21 cellular contexts compared by ENCODE assay signal in genomic region chr1:15654091-15654690, GRCh38. TPM values are rescaled to one million over a fixed set of nuclear protein-coding genes. Genes with fewer than 3 reads are reported as not detected.
DNase-seq lines count a peak whose midpoint lies in the region; ATAC-seq and TF ChIP-seq lines count a peak whose summit lies in the region.
"Had no signal": no experiment of that assay in that cellular context is flagged by ENCODE, and none has a peak within 500 bp of the region (broad histone marks: within the 10 kb centered on the region; RNA-seq: fewer than 3 reads in every experiment).

No MANE protein-coding gene starts in this region.

- H2BK5ac ChIP-seq in neuronal stem cell (ENCODE audit: low read length), result no peak overlapping the region

- WGBS in mammary epithelial cell (ENCODE audit: low coverage, missing lambda C conversion rate), result 99% methylated on average over 5 of the region's 6 CpGs
- no CpG with 5 or more reads among the region's 6 CpGs for WGBS in neuronal stem cell (ENCODE audit: extremely low coverage in 2 of 2, insufficient read length in 2 of 2, insufficient replicate concordance in 1 of 2), 2 donors

- H3K4me1 ChIP-seq in mammary epithelial cell (ENCODE audit: insufficient read depth, low read length), result no peaks in the 10 kb centered on the region
- H3K4me1 ChIP-seq in SJCRH30, result peaks cover 14% of the 10 kb centered on the region
- H3K4me1 ChIP-seq in neuronal stem cell (ENCODE audit: control insufficient read depth in 2 of 2, insufficient read depth in 1 of 2, low read depth in 1 of 2, low read length in 2 of 2), result no peaks in the 10 kb centered on the region
- peaks cover 29 to 31% of the 10 kb centered on the region in 2 donors for H3K4me1 ChIP-seq in gastrocnemius medialis

- no peak overlapping the region for H3K27ac ChIP-seq in mammary epithelial cell (ENCODE audit: insufficient read depth, low read depth, low read length)
- H3K27ac ChIP-seq in SJCRH30, result no peak overlapping the region
- no peak overlapping the region for H3K27ac ChIP-seq in neuronal stem cell (replicated peaks; ENCODE audit: low read length)
- H3K27ac ChIP-seq in gastrocnemius medialis, result peak overlapping the region; percentile 79 to 91 (median 89)
- H3K27ac ChIP-seq: 22Rv1, BLaER1, GM23248 had no signal

- no peak for TF ChIP-seq CTCF in MCF 10A (IDR thresholded peaks at IDR 0.05; ENCODE audit: unreplicated experiment)
- no peak for TF ChIP-seq CTCF in mammary epithelial cell (conservative IDR thresholded peaks at IDR 0.05 in 1 of 2, IDR thresholded peaks at IDR 0.05 in 1 of 2; ENCODE audit: extremely low read depth in 1 of 2, insufficient read depth in 1 of 2, low read depth in 1 of 2, low read length in 2 of 2)
- TF ChIP-seq CTCF in gastrocnemius medialis (IDR thresholded peaks at IDR 0.05 in 4 of 5, conservative IDR thresholded peaks at IDR 0.05 in 1 of 5), result no peak

- H3K9ac ChIP-seq in mammary epithelial cell (ENCODE audit: insufficient read depth, low read length), result no peak overlapping the region
- H3K9ac ChIP-seq in neuronal stem cell (ENCODE audit: low read depth, low read length, poor library complexity), result peak overlapping the region; percentile 4
- H3K9ac ChIP-seq: BLaER1, GM23248 had no signal

- intact Hi-C loops in MCF 10A (cut with micrococcal nuclease), result no loop called here
- intact Hi-C loops in mammary epithelial cell (cut with micrococcal nuclease), result no loop called here
- intact Hi-C loops in gastrocnemius medialis (cut with DNase I; ENCODE audit: low total_unique reads), result no loop called here

- BruUV-seq in MCF 10A (replicated peaks; lab: Mats Ljungman, UMichigan), result no TSS peak
- no TSS peak for BruUV-seq in mammary epithelial cell (replicated peaks; lab: Mats Ljungman, UMichigan)

- no peak overlapping the region for H4K91ac ChIP-seq in neuronal stem cell (ENCODE audit: low read depth, low read length, poor library complexity)

- POLR2A ChIA-PET in MCF 10A (lab: Yijun Ruan, JAX), result interaction anchor here (0.6 to 4.5 kb wide), 7 partner anchors 10 to 31 kb away, joined by 3 to 29 read pairs (median 6); no protein-coding TSS in a partner anchor

- H3K4me2 ChIP-seq in mammary epithelial cell (ENCODE audit: insufficient read depth, low read depth, low read length) (no peak overlapping the region), neuronal stem cell (ENCODE audit: insufficient read depth, low read length, poor library complexity, severe bottlenecking) (no peak overlapping the region)
- H3K4me2 ChIP-seq: BLaER1 had no signal

- no peak overlapping the region for H2BK12ac ChIP-seq in neuronal stem cell (ENCODE audit: low read length)

- H3K79me1 ChIP-seq in neuronal stem cell (ENCODE audit: low read depth, low read length), result no peaks in the 10 kb centered on the region

- H4K8ac ChIP-seq in neuronal stem cell (ENCODE audit: low read depth, low read length), result no peak overlapping the region

- in situ Hi-C loops in mammary epithelial cell (cut with MboI; ENCODE audit: low sequenced_read_pairs in 2 of 2) (no loop called here), gastrocnemius medialis (cut with MboI; ENCODE audit: low sequenced_read_pairs in 4 of 4) (no loop called here)

- H3K27me3 Mint-ChIP-seq in MCF 10A (ENCODE audit: insufficient read depth, unreplicated experiment), result no peaks in the 10 kb centered on the region
- H3K27me3 Mint-ChIP-seq: B cell; CD4-positive, alpha-beta T cell; CD8-positive, alpha-beta memory T cell had no signal

- DNase-seq in MCF 10A (ENCODE audit: unreplicated experiment) (no peak), mammary epithelial cell (no peak), SJCRH30 (peak; percentile 52 to 78), neuronal stem cell (ENCODE audit: low spot score) (no peak), gastrocnemius medialis (no peak), NCI-H2196 treated with DMSO at 0.1 percent for 48 hours (lab: John Stamatoyannopoulos, UW; ENCODE audit: unreplicated experiment) (no peak), C1 segment of cervical spinal cord (lab: John Stamatoyannopoulos, UW) (no peak)
- DNase-seq in activated CD4-positive, alpha-beta T cell treated with anti-CD3 and anti-CD28 coated beads, Interleukin-2, amount 50 U/mL, for 4 hours, result no peak
- DNase-seq: Calu3; CD4-positive, alpha-beta T cell; CD8-positive, alpha-beta memory T cell; DMS53; DMS79 treated with DMSO at 0.1 percent for 48 hours; GF-D8; GM23248; H7; HCEC 1CT had no signal

- H3K4me1 Mint-ChIP-seq in MCF 10A (ENCODE audit: insufficient read depth, unreplicated experiment), result no peaks in the 10 kb centered on the region
- H3K4me1 Mint-ChIP-seq: CD8-positive, alpha-beta memory T cell had no signal

- H3K14ac ChIP-seq in neuronal stem cell (ENCODE audit: low read length), result no peak overlapping the region

- no peak overlapping the region for H2AK5ac ChIP-seq in neuronal stem cell (ENCODE audit: low read depth, low read length)

- H3K9me3 ChIP-seq in mammary epithelial cell (replicated peaks; ENCODE audit: insufficient read depth, low read length) (no peaks in the 10 kb centered on the region), SJCRH30 (replicated peaks) (no peaks in the 10 kb centered on the region), neuronal stem cell (replicated peaks in 1 of 2; ENCODE audit: control insufficient read depth in 2 of 2, insufficient read depth in 1 of 2, low read depth in 1 of 2, low read length in 2 of 2) (no peaks in the 10 kb centered on the region), gastrocnemius medialis (no peaks in the 10 kb centered on the region)
- H3K9me3 ChIP-seq: BLaER1 had no signal

- H2AFZ ChIP-seq in mammary epithelial cell (ENCODE audit: low read depth, low read length) (no peak overlapping the region), neuronal stem cell (ENCODE audit: low read length) (no peak overlapping the region)
- H2AFZ ChIP-seq: GM23248 had no signal

- TF ChIP-seq POLR2A in gastrocnemius medialis (IDR thresholded peaks at IDR 0.05), result no peak

- H3K36me3 Mint-ChIP-seq in MCF 10A (ENCODE audit: insufficient read depth, unreplicated experiment), result peaks cover 92% of the 10 kb centered on the region

- no peak overlapping the region for H3K23ac ChIP-seq in neuronal stem cell (ENCODE audit: low read depth, low read length, poor library complexity)

- H4K20me1 ChIP-seq in mammary epithelial cell (ENCODE audit: insufficient read depth, low read length), result no peaks in the 10 kb centered on the region

- H3K27me3 ChIP-seq in mammary epithelial cell (ENCODE audit: insufficient read depth, low read length) (no peaks in the 10 kb centered on the region), SJCRH30 (no peaks in the 10 kb centered on the region), neuronal stem cell (ENCODE audit: control insufficient read depth in 3 of 3, insufficient read depth in 3 of 3, low read depth in 1 of 3, low read length in 3 of 3) (no peaks in the 10 kb centered on the region), gastrocnemius medialis (no peaks in the 10 kb centered on the region)
- H3K27me3 ChIP-seq: BLaER1 had no signal

- dilution Hi-C loops in mammary epithelial cell (cut with HindIII; ENCODE audit: low sequenced_read_pairs), result no loop called here

- no peak overlapping the region for H3K18ac ChIP-seq in neuronal stem cell (ENCODE audit: low read length)

- no peaks in the 10 kb centered on the region for H3K79me2 ChIP-seq in mammary epithelial cell (ENCODE audit: insufficient read depth, low read length)

- no peak overlapping the region for H3K4me3 ChIP-seq in mammary epithelial cell (replicated peaks in 1 of 3; ENCODE audit: insufficient read depth in 1 of 3, low read depth in 2 of 3, low read length in 3 of 3)
- H3K4me3 ChIP-seq in SJCRH30, result no peak overlapping the region
- H3K4me3 ChIP-seq in neuronal stem cell (ENCODE audit: low read length in 2 of 2), result no peak overlapping the region
- H3K4me3 ChIP-seq in gastrocnemius medialis, result no peak overlapping the region
- H3K4me3 ChIP-seq: BLaER1, GM23248 had no signal

- H3K4me3 Mint-ChIP-seq in MCF 10A (ENCODE audit: unreplicated experiment), result no peak overlapping the region
- H3K4me3 Mint-ChIP-seq: B cell; CD14-positive monocyte; CD4-positive, alpha-beta T cell; CD8-positive, alpha-beta memory T cell had no signal

- no peak overlapping the region for H2BK120ac ChIP-seq in neuronal stem cell (ENCODE audit: low read depth, low read length)

- H3K4ac ChIP-seq in neuronal stem cell (ENCODE audit: low read length), result no peak overlapping the region

- peak overlapping the region; percentile 61 for H3K27ac Mint-ChIP-seq in MCF 10A (ENCODE audit: low read depth, unreplicated experiment)
- H3K27ac Mint-ChIP-seq: B cell; CD4-positive, alpha-beta T cell had no signal

- CTCF ChIA-PET in MCF 10A (lab: Yijun Ruan, JAX) (interaction anchor here (0.6 kb wide), 1 partner anchor 50 kb away, joined by 3 read pairs; no protein-coding TSS in a partner anchor), mammary epithelial cell (lab: Charles Lee; ENCODE audit: low non-redundant PET) (no interaction called here)

- no peak for ATAC-seq in gastrocnemius medialis

- H3K9me3 Mint-ChIP-seq in MCF 10A (ENCODE audit: unreplicated experiment), result no peaks in the 10 kb centered on the region
- H3K9me3 Mint-ChIP-seq: CD4-positive, alpha-beta T cell; CD8-positive, alpha-beta memory T cell had no signal

- H2BK15ac ChIP-seq in neuronal stem cell (ENCODE audit: low read length), result no peak overlapping the region

- peaks cover 34% of the 10 kb centered on the region for H3K36me3 ChIP-seq in mammary epithelial cell (ENCODE audit: insufficient read depth, low read length)
- H3K36me3 ChIP-seq in SJCRH30, result peaks cover 66% of the 10 kb centered on the region
- peaks cover 12 to 92% of the 10 kb centered on the region in 2 donors for H3K36me3 ChIP-seq in neuronal stem cell (replicated peaks in 1 of 2; ENCODE audit: control insufficient read depth in 2 of 2, insufficient read depth in 2 of 2, low read length in 2 of 2)
- H3K36me3 ChIP-seq in gastrocnemius medialis, result peaks cover 3 to 48% of the 10 kb centered on the region in 2 donors

RNA-seq across cellular contexts. Expression of gene PLEKHM2, which starts 29.9 kb away (rescaled TPM):
- total RNA-seq in MCF 10A (2022) (51.5 and 65.8 TPM in 2 replicates), mammary epithelial cell (10 to 100 TPM; 50.2 to 53.9 TPM), gastrocnemius medialis (100 to 1,000 TPM in 3 of 4 donors, 10 to 100 TPM in 1; 86.7 to 170 (median 144) TPM)
- 36.3 TPM for polyA plus RNA-seq in mammary epithelial cell
- polyA minus RNA-seq in mammary epithelial cell, result 62.1 TPM
- total RNA-seq in SJCRH30 (2014; rRNA removed; shearing (Covaris generic)), result 33.6 and 36.2 TPM in 2 replicates
- polyA plus RNA-seq in neuronal stem cell (2013, experiment 1 of 2), result 40.8 TPM
- polyA plus RNA-seq in neuronal stem cell (2013, experiment 2 of 2), result 41.5 TPM

RNA-seq across cellular contexts. Expression of gene DDI2, which starts 36.9 kb away (rescaled TPM):
- 26.6 and 32.7 TPM in 2 replicates for total RNA-seq in MCF 10A (2022)
- total RNA-seq in mammary epithelial cell, result 10 to 100 TPM; 22.2 to 29.7 TPM
- polyA plus RNA-seq in mammary epithelial cell, result 7.7 TPM
- 18.8 TPM for polyA minus RNA-seq in mammary epithelial cell
- 27.5 and 29.1 TPM in 2 replicates for total RNA-seq in SJCRH30 (2014; rRNA removed; shearing (Covaris generic))
- polyA plus RNA-seq in neuronal stem cell (2013, experiment 1 of 2), result 9.5 TPM
- 9.8 TPM for polyA plus RNA-seq in neuronal stem cell (2013, experiment 2 of 2)
- total RNA-seq in gastrocnemius medialis, result 10 to 100 TPM; 19.0 to 86.7 (median 34.2) TPM

Comparison
In these comparisons a context has a peak if more than half of its experiments do, and no peak if none do; other contexts are left out.
1. DNase-seq: peak in SJCRH30 (2 of 2); none in MCF 10A (single experiment), mammary epithelial cell (single experiment), neuronal stem cell (single experiment), gastrocnemius medialis (0 of 2), activated CD4-positive, alpha-beta T cell treated with anti-CD3 and anti-CD28 coated beads, Interleukin-2, amount 50 U/mL, for 4 hours (0 of 2), NCI-H2196 treated with DMSO at 0.1 percent for 48 hours (single experiment) and C1 segment of cervical spinal cord (0 of 14).
2. H3K27ac ChIP-seq: peak in gastrocnemius medialis (4 of 4); none in mammary epithelial cell (single experiment), SJCRH30 (single experiment) and neuronal stem cell (single experiment).